ENCODE assay signal across 20 cellular contexts in the genomic region with DNA sequence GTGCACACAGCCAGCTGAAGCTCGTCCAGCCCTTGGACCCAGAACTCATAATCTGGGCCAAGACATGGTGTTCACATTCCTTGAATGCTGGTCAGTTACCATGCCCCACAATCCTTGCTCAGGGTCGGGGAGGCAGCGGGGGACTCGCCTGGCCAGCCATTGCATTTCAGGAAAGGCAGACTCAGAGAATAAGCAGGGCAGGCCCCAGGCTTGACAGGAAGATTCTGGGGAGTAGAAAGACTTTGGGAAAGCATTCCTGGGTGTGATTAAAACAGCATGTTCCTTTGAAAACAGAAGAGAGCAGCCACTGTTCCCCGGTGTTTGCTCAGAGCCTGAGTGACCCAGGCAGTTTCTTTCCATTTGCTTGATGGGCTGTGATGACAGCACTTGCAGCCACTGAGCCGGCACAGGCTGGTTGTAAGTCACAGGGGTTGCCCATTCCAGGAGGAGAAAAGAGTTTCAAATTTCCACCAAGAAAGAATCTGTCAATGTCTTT.
DNase-seq lines count a peak whose midpoint lies in the region; ATAC-seq, FAIRE-seq and TF ChIP-seq lines count a peak whose summit lies in the region.
"Had no signal": no experiment of that assay in that cellular context is flagged by ENCODE, and none has a peak within 500 bp of the region (broad histone marks: within the 10 kb centered on the region; RNA-seq: fewer than 3 reads in every experiment).

No MANE protein-coding gene starts in this region.

- H3K27ac ChIP-seq in liver (ENCODE audit: low read depth in 1 of 2, low read length in 2 of 2) (no peak overlapping the region), HepG2 (ENCODE audit: extremely low read length, insufficient read depth, low read length) (no peak overlapping the region), trophoblast cell (ENCODE audit: low read depth, low read length) (peak overlapping the region; percentile 72)
- H3K27ac ChIP-seq: right lobe of liver had no signal

- DNase-seq in HepG2 (ENCODE audit: low spot score): no peak
- DNase-seq in left ventricle myocardium superior: peak; percentile 37
- DNase-seq in trophoblast cell: no peak
- DNase-seq in stimulated activated CD4-positive, alpha-beta T cell treated with anti-CD3 and anti-CD28 coated beads, Interleukin-15, amount 100 ng/mL, for 24 hours: no peak
- DNase-seq in cerebellar cortex (ENCODE audit: low spot score): no peak
- DNase-seq: activated CD4-positive, CD25-positive, alpha-beta regulatory T cell; amniotic stem cell; MV-4-11; NK-92 treated with Interleukin-12 subunit alpha and Interleukin-12 subunit beta, amount 100 ng/mL, for 24 hours; right lobe of liver; stimulated activated CD4-positive, alpha-beta T cell treated with anti-CD3 and anti-CD28 coated beads, Interleukin-2, amount 100 ng/mL, for 48 hours; transverse colon had no signal

- H3K36me3 ChIP-seq in liver (ENCODE audit: control insufficient read depth in 4 of 4, insufficient read depth in 3 of 4, low read depth in 1 of 4, low read length in 3 of 4): no peaks in the 10 kb centered on the region
- no peaks in the 10 kb centered on the region for H3K36me3 ChIP-seq in HepG2 (replicated peaks in 1 of 2; ENCODE audit: control insufficient read depth in 1 of 2, insufficient read depth in 2 of 2, low read length in 2 of 2)
- H3K36me3 ChIP-seq in trophoblast cell (ENCODE audit: control insufficient read depth in 1 of 2, insufficient read depth in 2 of 2, low read length in 2 of 2): peaks cover 0 to 3% of the 10 kb centered on the region in 2 experiments
- H3K36me3 ChIP-seq: right lobe of liver, transverse colon had no signal

- H3K23ac ChIP-seq in trophoblast cell (ENCODE audit: low read length): no peak overlapping the region

- H3K27me3 Mint-ChIP-seq in stimulated activated memory B cell treated with anti-CD40 and anti-IgM and Interleukin-4, amounts not matched to agents 10 μg/mL and 1 μg/mL and 100 μg/mL, for 72 hours: no peaks in the 10 kb centered on the region
- H3K27me3 Mint-ChIP-seq: dendritic cell treated with granulocyte-macrophage colony-stimulating factor and Interleukin-4, amounts not matched to agents 40 ng/mL and 50 ng/mL, for 4 days; IgD-negative memory B cell had no signal

- H3K4me1 Mint-ChIP-seq in stimulated activated memory B cell treated with anti-CD40 and anti-IgM and Interleukin-4, amounts not matched to agents 10 μg/mL and 1 μg/mL and 100 μg/mL, for 72 hours: no peaks in the 10 kb centered on the region
- H3K4me1 Mint-ChIP-seq: IgD-negative memory B cell had no signal

- no peak for FAIRE-seq in HepG2 (lab: Jason Lieb, UNC)
- FAIRE-seq: GM12891 had no signal

- H2BK12ac ChIP-seq in trophoblast cell (ENCODE audit: low read length): no peak overlapping the region

- no peak overlapping the region for H2AFZ ChIP-seq in HepG2 (ENCODE audit: low read length)
- H2AFZ ChIP-seq in trophoblast cell (ENCODE audit: insufficient read depth, low read length, poor library complexity): no peak overlapping the region

- no peaks in the 10 kb centered on the region for H3K79me1 ChIP-seq in trophoblast cell (ENCODE audit: low read length)

- TF ChIP-seq RAD21 in liver (IDR thresholded peaks at IDR 0.05) (no peak), HepG2 (CRISPR knock-in tag; IDR thresholded peaks at IDR 0.05) (no peak)

- no peaks in the 10 kb centered on the region for H4K20me1 ChIP-seq in HepG2 (ENCODE audit: insufficient read depth, low read length)

- H2BK120ac ChIP-seq in trophoblast cell (ENCODE audit: insufficient read depth, low read length, poor library complexity): no peak overlapping the region

- no peak overlapping the region for H4K8ac ChIP-seq in trophoblast cell (ENCODE audit: low read depth, low read length)

- TF ChIP-seq CTCF in liver (IDR thresholded peaks at IDR 0.05; ENCODE audit: low read depth, low read length, missing input control) (no peak), HepG2 (CRISPR knock-in tag; IDR thresholded peaks at IDR 0.05) (no peak)

- no peak overlapping the region for H4K12ac ChIP-seq in trophoblast cell (ENCODE audit: low read depth, low read length)

- no peak overlapping the region for H3K18ac ChIP-seq in trophoblast cell (ENCODE audit: low read length)

- TF ChIP-seq EP300 in HepG2 (IDR thresholded peaks at IDR 0.05; ENCODE audit: low read depth in 2 of 2, low read length in 2 of 2): no peak
- no peak for TF ChIP-seq EP300 in HepG2 (CRISPR knock-in tag; IDR thresholded peaks at IDR 0.05; ENCODE audit: borderline replicate concordance)

- H3K27me3 ChIP-seq in liver (ENCODE audit: control insufficient read depth in 4 of 4, insufficient read depth in 4 of 4, low read length in 3 of 4): no peaks in the 10 kb centered on the region
- H3K27me3 ChIP-seq in HepG2 (ENCODE audit: control insufficient read depth in 1 of 2, insufficient read depth in 2 of 2, low read length in 2 of 2): no peaks in the 10 kb centered on the region
- H3K27me3 ChIP-seq in trophoblast cell (ENCODE audit: insufficient read depth, low read length): no peaks in the 10 kb centered on the region
- H3K27me3 ChIP-seq: right lobe of liver, transverse colon had no signal

- WGBS in liver: 60% methylated on average over 6 of the region's 6 CpGs
- WGBS in HepG2 (ENCODE audit: low lambda C conversion rate): 23% methylated on average over 5 of the region's 6 CpGs
- no CpG with 5 or more reads among the region's 6 CpGs for WGBS in trophoblast cell (ENCODE audit: extremely low coverage, insufficient coverage, insufficient read length)

- ATAC-seq in HepG2: no peak
- ATAC-seq in left ventricle myocardium superior: peak; percentile 55
- ATAC-seq in GM21529 (IDR thresholded peaks at IDR 0.05; ENCODE audit: unreplicated experiment): no peak
- ATAC-seq in stimulated activated memory B cell treated with anti-CD40 and anti-IgM and Interleukin-4, amounts not matched to agents 10 μg/mL and 1 μg/mL and 100 μg/mL, for 72 hours: no peak
- ATAC-seq: esophagus mucosa, HCT116 had no signal

- no peak overlapping the region for H2BK5ac ChIP-seq in trophoblast cell (ENCODE audit: low read depth, low read length, poor library complexity)

- H3K4me3 Mint-ChIP-seq in stimulated activated memory B cell treated with anti-CD40 and anti-IgM and Interleukin-4, amounts not matched to agents 10 μg/mL and 1 μg/mL and 100 μg/mL, for 72 hours: no peak overlapping the region
- H3K4me3 Mint-ChIP-seq: dendritic cell treated with granulocyte-macrophage colony-stimulating factor and Interleukin-4, amounts not matched to agents 40 ng/mL and 50 ng/mL, for 4 days had no signal

- no peak overlapping the region for H3K14ac ChIP-seq in trophoblast cell (ENCODE audit: low read length)

- H4K91ac ChIP-seq in trophoblast cell (ENCODE audit: low read depth, low read length): no peak overlapping the region

- no peak overlapping the region for H3K4me3 ChIP-seq in liver (ENCODE audit: low read depth in 1 of 3, low read length in 3 of 3)
- H3K4me3 ChIP-seq in HepG2 (replicated peaks in 1 of 3; ENCODE audit: insufficient read depth in 1 of 3, low read depth in 2 of 3, low read length in 3 of 3): no peak overlapping the region
- H3K4me3 ChIP-seq in trophoblast cell (ENCODE audit: low read depth, low read length): no peak overlapping the region
- H3K4me3 ChIP-seq: right lobe of liver, transverse colon had no signal

- no peak for TF ChIP-seq POLR2A in HepG2 (IDR thresholded peaks at IDR 0.05; ENCODE audit: insufficient read depth in 1 of 2, low read depth in 2 of 2, low read length in 2 of 2)

- peaks cover 18% of the 10 kb centered on the region for H3K9me3 Mint-ChIP-seq in stimulated activated memory B cell treated with anti-CD40 and anti-IgM and Interleukin-4, amounts not matched to agents 10 μg/mL and 1 μg/mL and 100 μg/mL, for 72 hours

- no peaks in the 10 kb centered on the region for H3K4me1 ChIP-seq in liver (ENCODE audit: control insufficient read depth in 4 of 4, insufficient read depth in 4 of 4, low read length in 3 of 4)
- H3K4me1 ChIP-seq in HepG2 (ENCODE audit: insufficient read depth, low read length): no peaks in the 10 kb centered on the region
- peaks cover 6 to 8% of the 10 kb centered on the region in 2 experiments for H3K4me1 ChIP-seq in trophoblast cell (ENCODE audit: control insufficient read depth in 1 of 2, insufficient read depth in 2 of 2, low read length in 2 of 2)
- H3K4me1 ChIP-seq: right lobe of liver, transverse colon had no signal

- no TSS peak for BruUV-seq in HepG2 (replicated peaks; lab: Mats Ljungman, UMichigan)

- H3K27ac Mint-ChIP-seq in stimulated activated memory B cell treated with anti-CD40 and anti-IgM and Interleukin-4, amounts not matched to agents 10 μg/mL and 1 μg/mL and 100 μg/mL, for 72 hours: no peak overlapping the region
- H3K27ac Mint-ChIP-seq: dendritic cell treated with granulocyte-macrophage colony-stimulating factor and Interleukin-4, amounts not matched to agents 40 ng/mL and 50 ng/mL, for 4 days; IgD-negative memory B cell had no signal

- H3K36me3 Mint-ChIP-seq in stimulated activated memory B cell treated with anti-CD40 and anti-IgM and Interleukin-4, amounts not matched to agents 10 μg/mL and 1 μg/mL and 100 μg/mL, for 72 hours: no peaks in the 10 kb centered on the region
- H3K36me3 Mint-ChIP-seq: IgD-negative memory B cell had no signal

- in situ Hi-C loops in HepG2 (cut with HindIII; ENCODE audit: extremely low pct_ligation_motif_present, low pct_unique_long_range_greater_than_20kb): no loop called here

- peaks cover 0 to 3% (median 0%) of the 10 kb centered on the region in 4 donors for H3K9me3 ChIP-seq in liver (ENCODE audit: control insufficient read depth in 4 of 4, low read length in 3 of 4)
- H3K9me3 ChIP-seq in HepG2 (ENCODE audit: low read length): peaks cover 5% of the 10 kb centered on the region
- peaks cover 6% of the 10 kb centered on the region for H3K9me3 ChIP-seq in trophoblast cell (ENCODE audit: insufficient read depth, low read depth, low read length)
- H3K9me3 ChIP-seq: right lobe of liver, transverse colon had no signal

- no peaks in the 10 kb centered on the region for H3K79me2 ChIP-seq in HepG2 (ENCODE audit: insufficient read depth, low read length)
- peaks cover 1% of the 10 kb centered on the region for H3K79me2 ChIP-seq in trophoblast cell (ENCODE audit: control insufficient read depth, insufficient read depth, low read length, poor library complexity)

- H3K4ac ChIP-seq in trophoblast cell (ENCODE audit: low read depth, low read length): no peak overlapping the region

- intact Hi-C loops in HepG2 (cut with micrococcal nuclease; ENCODE audit: unreplicated experiment): no loop called here
- intact Hi-C loops in left ventricle myocardium superior (cut with micrococcal nuclease): no loop called here

- H3K9ac ChIP-seq in liver (ENCODE audit: low read depth in 1 of 2, low read length in 2 of 2): no peak overlapping the region
- H3K9ac ChIP-seq in HepG2 (ENCODE audit: insufficient read depth, low read depth, low read length): no peak overlapping the region
- no peak overlapping the region for H3K9ac ChIP-seq in trophoblast cell (ENCODE audit: low read length)

- CTCF ChIA-PET in HepG2 (lab: Yijun Ruan, JAX; ENCODE audit: low intra/inter-chr PET ratio, low total read pairs): no interaction called here

- H2AK5ac ChIP-seq in trophoblast cell (ENCODE audit: low read length): no peak overlapping the region

- no peak overlapping the region for H3K4me2 ChIP-seq in HepG2 (ENCODE audit: low read depth, low read length)
- H3K4me2 ChIP-seq in trophoblast cell (ENCODE audit: low read length): no peak overlapping the region

- POLR2A ChIA-PET in HepG2 (lab: Yijun Ruan, JAX): no interaction called here
